8 cellular contexts compared by ENCODE assay signal in the genomic region with DNA sequence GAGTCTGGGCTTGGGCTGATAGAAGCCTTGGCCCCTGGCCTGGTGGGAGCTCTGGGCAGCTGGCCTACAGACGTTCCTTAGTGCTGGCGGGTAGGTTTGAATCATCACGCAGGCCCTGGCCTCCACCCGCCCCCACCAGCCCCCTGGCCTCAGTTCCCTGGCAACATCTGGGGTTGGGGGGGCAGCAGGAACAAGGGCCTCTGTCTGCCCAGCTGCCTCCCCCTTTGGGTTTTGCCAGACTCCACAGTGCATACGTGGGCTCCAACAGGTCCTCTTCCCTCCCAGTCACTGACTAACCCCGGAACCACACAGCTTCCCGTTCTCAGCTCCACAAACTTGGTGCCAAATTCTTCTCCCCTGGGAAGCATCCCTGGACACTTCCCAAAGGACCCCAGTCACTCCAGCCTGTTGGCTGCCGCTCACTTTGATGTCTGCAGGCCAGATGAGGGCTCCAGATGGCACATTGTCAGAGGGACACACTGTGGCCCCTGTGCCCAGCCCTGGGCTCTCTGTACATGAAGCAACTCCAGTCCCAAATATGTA. TPM values are rescaled to one million over a fixed set of nuclear protein-coding genes. Genes with fewer than 3 reads are reported as not detected.
DNase-seq lines count a peak whose midpoint lies in the region; ATAC-seq, FAIRE-seq and TF ChIP-seq lines count a peak whose summit lies in the region.

No MANE protein-coding gene starts in this region.

- peaks cover 3% of the 10 kb centered on the region for H3K36me3 Mint-ChIP-seq in activated CD8-positive, alpha-beta memory T cell treated with anti-CD3 and anti-CD28 coated beads, Interleukin-2, amount 10 ng/mL, durations not matched to agents 7 days and 5 days

- H3K79me2 ChIP-seq in HepG2 (ENCODE audit: insufficient read depth, low read length): peaks cover 39% of the 10 kb centered on the region

- H2AFZ ChIP-seq in HepG2 (ENCODE audit: low read length): no peak overlapping the region

- POLR2A ChIA-PET in HepG2 (lab: Yijun Ruan, JAX): interaction anchor here (0.8 to 4.5 kb wide), 28 partner anchors 7 to 477 kb away, joined by 3 to 59 read pairs (median 10); a partner anchor contains a TSS

- H3K4me2 ChIP-seq in HepG2 (ENCODE audit: low read depth, low read length): peak overlapping the region; percentile 79

- TF ChIP-seq CTCF in adrenal gland (IDR thresholded peaks at IDR 0.05) (no peak), HepG2 (CRISPR knock-in tag; IDR thresholded peaks at IDR 0.05) (no peak), tibial nerve (IDR thresholded peaks at IDR 0.05) (no peak)

- in situ Hi-C loops in HepG2 (cut with HindIII; ENCODE audit: extremely low pct_ligation_motif_present, low pct_unique_long_range_greater_than_20kb): loop anchor here (5.0 kb wide), 1 partner anchor 47 kb away; no protein-coding TSS in a partner anchor

- H3K4me3 Mint-ChIP-seq in activated CD8-positive, alpha-beta memory T cell treated with anti-CD3 and anti-CD28 coated beads, Interleukin-2, amount 10 ng/mL, durations not matched to agents 7 days and 5 days: peak overlapping the region; percentile 94

- FAIRE-seq in HepG2 (lab: Jason Lieb, UNC): no peak
- FAIRE-seq in GM12892 (lab: Jason Lieb, UNC): no peak

- peaks cover 23% of the 10 kb centered on the region for H3K4me1 Mint-ChIP-seq in activated CD8-positive, alpha-beta memory T cell treated with anti-CD3 and anti-CD28 coated beads, Interleukin-2, amount 10 ng/mL, durations not matched to agents 7 days and 5 days

- peak overlapping the region in 2 of 5 donors; percentile 97 for H3K27ac ChIP-seq in adrenal gland
- no peak overlapping the region for H3K27ac ChIP-seq in HepG2 (ENCODE audit: extremely low read length, insufficient read depth, low read length)
- H3K27ac ChIP-seq in tibial nerve: peak overlapping the region; percentile 92 to 95 (median 92)

- ATAC-seq in activated CD8-positive, alpha-beta memory T cell treated with anti-CD3 and anti-CD28 coated beads, Interleukin-2, amount 10 ng/mL, durations not matched to agents 7 days and 5 days: no peak
- peak; percentile 6 for ATAC-seq in HepG2

- no peak for DNase-seq in activated CD8-positive, alpha-beta memory T cell treated with anti-CD3 and anti-CD28 coated beads, Interleukin-2, amount 10 ng/mL, durations not matched to agents 7 days and 5 days
- DNase-seq in activated CD8-positive, alpha-beta memory T cell treated with anti-CD3 and anti-CD28 coated beads, Interleukin-2, amount 50 U/mL, for 48 hours: no peak
- DNase-seq in adrenal gland: peak in 6 of 7 donors; percentile 55 to 66 (median 58)
- no peak for DNase-seq in HepG2 (ENCODE audit: low spot score)
- DNase-seq in tibial nerve (ENCODE audit: low spot score in 2 of 2): peak in 1 of 2 donors; percentile 42
- DNase-seq in stimulated activated CD4-positive, alpha-beta T cell treated with anti-CD3 and anti-CD28 coated beads, Interleukin-4, amount 100 ng/mL, for 1 hour: no peak
- DNase-seq in DMS153 treated with DMSO at 0.1 percent for 48 hours (lab: John Stamatoyannopoulos, UW; ENCODE audit: unreplicated experiment): no peak
- no peak for DNase-seq in GM12892 (ENCODE audit: insufficient read length)

- TF ChIP-seq POLR2A in adrenal gland (IDR thresholded peaks at IDR 0.05) (no peak), HepG2 (IDR thresholded peaks at IDR 0.05; ENCODE audit: insufficient read depth in 1 of 2, low read depth in 2 of 2, low read length in 2 of 2) (no peak), tibial nerve (IDR thresholded peaks at IDR 0.05) (no peak), GM12892 (IDR thresholded peaks at IDR 0.05; ENCODE audit: low read depth, low read length) (no peak)

- H3K9ac ChIP-seq in HepG2 (ENCODE audit: insufficient read depth, low read depth, low read length): peak overlapping the region; percentile 97

- peaks cover 19 to 22% of the 10 kb centered on the region in 2 donors for H3K4me1 ChIP-seq in adrenal gland (replicated peaks in 1 of 2)
- peaks cover 64% of the 10 kb centered on the region for H3K4me1 ChIP-seq in HepG2 (ENCODE audit: insufficient read depth, low read length)
- peaks cover 0 to 33% (median 15%) of the 10 kb centered on the region in 4 donors for H3K4me1 ChIP-seq in tibial nerve

- intact Hi-C loops in adrenal gland (cut with DNase I) (loop anchor here (2.0 to 5.0 kb wide), 4 partner anchors 102 to 308 kb away; no protein-coding TSS in a partner anchor), HepG2 (cut with micrococcal nuclease; ENCODE audit: unreplicated experiment) (loop anchor here (1.0 to 10.0 kb wide), 6 partner anchors 44 to 1866 kb away; no protein-coding TSS in a partner anchor)

- H3K4me3 ChIP-seq in adrenal gland (no peak overlapping the region), HepG2 (replicated peaks in 1 of 3; ENCODE audit: insufficient read depth in 1 of 3, low read depth in 2 of 3, low read length in 3 of 3) (peak overlapping the region; percentile 21 to 98 (median 90); a peak in 5 of 6 replicates), tibial nerve (peak overlapping the region in 1 of 4 donors; percentile 83)

- CTCF ChIA-PET in activated CD8-positive, alpha-beta memory T cell treated with anti-CD3 and anti-CD28 coated beads, Interleukin-2, amount 10 ng/mL, durations not matched to agents 7 days and 5 days (lab: Charles Lee): interaction anchor here (0.6 to 4.5 kb wide), 39 partner anchors 10 to 320 kb away, joined by 3 to 100 read pairs (median 4); a partner anchor contains a TSS
- CTCF ChIA-PET in HepG2 (lab: Yijun Ruan, JAX; ENCODE audit: low intra/inter-chr PET ratio, low total read pairs): interaction anchor here (0.9 to 3.3 kb wide), 8 partner anchors 28 to 307 kb away, joined by 3 to 33 read pairs (median 5); no protein-coding TSS in a partner anchor

- peaks cover 27% of the 10 kb centered on the region for H4K20me1 ChIP-seq in HepG2 (ENCODE audit: insufficient read depth, low read length)

- BruUV-seq in HepG2 (replicated peaks; lab: Mats Ljungman, UMichigan): no TSS peak

- no peak for TF ChIP-seq RAD21 in HepG2 (CRISPR knock-in tag; IDR thresholded peaks at IDR 0.05)

- TF ChIP-seq EP300 in HepG2 (IDR thresholded peaks at IDR 0.05; ENCODE audit: low read depth in 2 of 2, low read length in 2 of 2) (no peak), HepG2 (CRISPR knock-in tag; IDR thresholded peaks at IDR 0.05; ENCODE audit: borderline replicate concordance) (no peak), tibial nerve (IDR thresholded peaks at IDR 0.05) (no peak)

- no peaks in the 10 kb centered on the region for H3K9me3 ChIP-seq in adrenal gland (replicated peaks in 1 of 3)
- H3K9me3 ChIP-seq in HepG2 (ENCODE audit: low read length): no peaks in the 10 kb centered on the region
- H3K9me3 ChIP-seq in tibial nerve: no peaks in the 10 kb centered on the region

- H3K27me3 Mint-ChIP-seq in activated CD8-positive, alpha-beta memory T cell treated with anti-CD3 and anti-CD28 coated beads, Interleukin-2, amount 10 ng/mL, durations not matched to agents 7 days and 5 days: peaks cover 8% of the 10 kb centered on the region

- H3K9me3 Mint-ChIP-seq in activated CD8-positive, alpha-beta memory T cell treated with anti-CD3 and anti-CD28 coated beads, Interleukin-2, amount 10 ng/mL, durations not matched to agents 7 days and 5 days (ENCODE audit: low read depth): no peaks in the 10 kb centered on the region

- 30 to 46% (median 42%) methylated on average over 3 to 8 of the region's 8 CpGs for WGBS in adrenal gland, 4 donors
- 16% methylated on average over 8 of the region's 8 CpGs for WGBS in HepG2 (ENCODE audit: low lambda C conversion rate)
- 16 to 38% methylated on average over 8 of the region's 8 CpGs for WGBS in tibial nerve, 2 donors

- no peaks in the 10 kb centered on the region for H3K36me3 ChIP-seq in adrenal gland (replicated peaks in 1 of 2)
- H3K36me3 ChIP-seq in HepG2 (replicated peaks in 1 of 2; ENCODE audit: control insufficient read depth in 1 of 2, insufficient read depth in 2 of 2, low read length in 2 of 2): peaks cover 0 to 6% of the 10 kb centered on the region in 2 experiments; a peak in 2 of 5 replicates
- H3K36me3 ChIP-seq in tibial nerve: no peaks in the 10 kb centered on the region

- H3K27me3 ChIP-seq in adrenal gland: no peaks in the 10 kb centered on the region
- H3K27me3 ChIP-seq in HepG2 (ENCODE audit: control insufficient read depth in 1 of 2, insufficient read depth in 2 of 2, low read length in 2 of 2): no peaks in the 10 kb centered on the region; a peak in 1 of 5 replicates
- H3K27me3 ChIP-seq in tibial nerve: no peaks in the 10 kb centered on the region

- peak overlapping the region; percentile 80 for H3K27ac Mint-ChIP-seq in activated CD8-positive, alpha-beta memory T cell treated with anti-CD3 and anti-CD28 coated beads, Interleukin-2, amount 10 ng/mL, durations not matched to agents 7 days and 5 days

RNA-seq across cellular contexts. Expression of a gene that starts 1.0 kb away (rescaled TPM):
- total RNA-seq in activated CD8-positive, alpha-beta memory T cell treated with anti-CD3 and anti-CD28 coated beads, Interleukin-2, amount 10 ng/mL, durations not matched to agents 7 days and 5 days: 10 to 100 TPM; 27.8 to 29.0 TPM
- total RNA-seq in adrenal gland: 100 to 1,000 TPM in 3 of 8 donors, 10 to 100 TPM in 5; 31.5 to 343 (median 67.0) TPM
- 100 to 1,000 TPM in 2 of 3 donors, 10 to 100 TPM in 1; 89.5 to 146 (median 129) TPM for polyA plus RNA-seq in adrenal gland
- 34.1 and 68.1 TPM in 2 replicates for total RNA-seq in HepG2 (2016; rRNA removed; fragmentation: Illumina TruSeq; extraction: Trizol)
- 13.4 and 14.2 TPM in 2 replicates for total RNA-seq in HepG2 (2016; cell fraction: cytosol; rRNA removed; fragmentation: Illumina TruSeq; extraction: Trizol; ENCODE audit: low read depth)
- total RNA-seq in HepG2 (2016; cell fraction: insoluble cytoplasmic fraction; rRNA removed; fragmentation: Illumina TruSeq; extraction: Trizol): 26.8 and 72.7 TPM in 2 replicates
- 33.1 and 34.4 TPM in 2 replicates for total RNA-seq in HepG2 (2016; cell fraction: membrane; rRNA removed; fragmentation: Illumina TruSeq; extraction: Trizol)
- 81.5 and 95.8 TPM in 2 replicates for total RNA-seq in HepG2 (2016; cell fraction: nucleus; rRNA removed; fragmentation: Illumina TruSeq; extraction: Trizol)
- 629 and 1,104 TPM in 2 replicates for polyA plus RNA-seq in HepG2 (2011; rRNA removed)
- 292 and 298 TPM in 2 replicates for polyA plus RNA-seq in HepG2 (2011; cell fraction: cytosol; rRNA removed)
- 3,652 and 4,474 TPM in 2 replicates for polyA plus RNA-seq in HepG2 (2011; cell fraction: nucleus; rRNA removed)
- polyA plus RNA-seq in HepG2 (2012): 463 and 546 TPM in 2 replicates
- 9.2 and 10.7 TPM in 2 replicates for polyA plus RNA-seq in HepG2 (2016; cell fraction: cytosol; fragmentation: Illumina TruSeq; extraction: Trizol; ENCODE audit: low read depth)
- polyA plus RNA-seq in HepG2 (2016; cell fraction: insoluble cytoplasmic fraction; fragmentation: Illumina TruSeq; extraction: Trizol; ENCODE audit: low read depth): 34.1 and 41.6 TPM in 2 replicates
- polyA plus RNA-seq in HepG2 (2016; cell fraction: membrane; fragmentation: Illumina TruSeq; extraction: Trizol; ENCODE audit: low read depth): 24.8 and 25.3 TPM in 2 replicates
- 253 and 267 TPM in 2 replicates for polyA plus RNA-seq in HepG2 (2016; cell fraction: nucleus; fragmentation: Illumina TruSeq; extraction: Trizol; ENCODE audit: insufficient read depth, low read depth)
- 238 and 645 TPM in 2 replicates for polyA minus RNA-seq in HepG2 (2011; rRNA and poly(A)+ RNA removed; ENCODE audit: low replicate concordance)
- polyA minus RNA-seq in HepG2 (2011; cell fraction: cytosol; rRNA and poly(A)+ RNA removed): 122 and 136 TPM in 2 replicates
- polyA minus RNA-seq in HepG2 (2011; cell fraction: nucleus; rRNA and poly(A)+ RNA removed): 312 and 405 TPM in 2 replicates
- total RNA-seq in tibial nerve: 100 to 1,000 TPM; 175 to 220 (median 177) TPM
- polyA plus RNA-seq in GM12892 (2012; ENCODE audit: missing spikeins): 66.3 TPM

Comparison
In these comparisons a context has a peak if more than half of its experiments do, and no peak if none do; other contexts are left out.
1. DNase-seq: peak in adrenal gland (6 of 7); none in activated CD8-positive, alpha-beta memory T cell treated with anti-CD3 and anti-CD28 coated beads, Interleukin-2, amount 10 ng/mL, durations not matched to agents 7 days and 5 days (single experiment), activated CD8-positive, alpha-beta memory T cell treated with anti-CD3 and anti-CD28 coated beads, Interleukin-2, amount 50 U/mL, for 48 hours (single experiment), HepG2 (single experiment), stimulated activated CD4-positive, alpha-beta T cell treated with anti-CD3 and anti-CD28 coated beads, Interleukin-4, amount 100 ng/mL, for 1 hour (single experiment), DMS153 treated with DMSO at 0.1 percent for 48 hours (single experiment) and GM12892 (single experiment).
2. H3K4me3 ChIP-seq: peak in HepG2 (3 of 3); none in adrenal gland (0 of 4).